In genomic region chr6:156508923-156509322, GRCh38 we compare ENCODE assay signal across 20 cellular contexts.
DNase-seq lines count a peak whose midpoint lies in the region; ATAC-seq and TF ChIP-seq lines count a peak whose summit lies in the region.
"Had no signal": no experiment of that assay in that cellular context is flagged by ENCODE, and none has a peak within 500 bp of the region (broad histone marks: within the 10 kb centered on the region; RNA-seq: fewer than 3 reads in every experiment).

No MANE protein-coding gene starts in this region.

- CTCF ChIA-PET in GM10248 (lab: Yijun Ruan, JAX): no interaction called here

- ATAC-seq in foreskin keratinocyte: peak; percentile 54
- no peak for ATAC-seq in HG03175 (IDR thresholded peaks at IDR 0.05; ENCODE audit: unreplicated experiment)
- no peak for ATAC-seq in HG02759 (IDR thresholded peaks at IDR 0.05; ENCODE audit: unreplicated experiment)
- ATAC-seq: A549, left cardiac atrium, Right ventricle myocardium inferior had no signal

- peaks cover 24% of the 10 kb centered on the region for H3K27me3 ChIP-seq in foreskin keratinocyte

- no peak overlapping the region for H3K27ac ChIP-seq in foreskin keratinocyte
- H3K27ac ChIP-seq: A549 had no signal

- TF ChIP-seq CTCF in foreskin keratinocyte (conservative IDR thresholded peaks at IDR 0.05) (no peak), GM10248 (IDR thresholded peaks at IDR 0.05; ENCODE audit: control extremely low read depth, extremely low read depth, low read depth, missing control alignments) (no peak)

- DNase-seq in NCI-H146 (lab: John Stamatoyannopoulos, UW) (peak; percentile 14), NCI-H146 treated with DMSO at 0.1 percent for 48 hours (lab: John Stamatoyannopoulos, UW; ENCODE audit: unreplicated experiment) (no peak), GDM1 (lab: John Stamatoyannopoulos, UW) (peak; percentile 9), MV-4-11 (lab: John Stamatoyannopoulos, UW) (peak; percentile 26), foreskin keratinocyte (peak in 1 of 2 donors; percentile 3), GM10248 (ENCODE audit: extremely low spot score) (no peak)
- DNase-seq: activated CD4-positive, alpha-beta T cell treated with anti-CD3 and anti-CD28 coated beads for 4 hours; activated T-cell treated with anti-CD3 and anti-CD28 coated beads, Interleukin-2, amount 50 U/mL, for 24 hours; central memory CD4-positive, alpha-beta T cell; DND-41; effector memory CD4-positive, alpha-beta T cell; hippocampal formation; left cardiac atrium; NCI-H1048; NCI-H2171 treated with DMSO at 0.1 percent for 48 hours; NCI-H82 had no signal

- H3K4me1 ChIP-seq in foreskin keratinocyte: no peaks in the 10 kb centered on the region
- H3K4me1 ChIP-seq: A549 had no signal

- POLR2A ChIA-PET in GM10248 (lab: Yijun Ruan, JAX): no interaction called here

Comparison
In these comparisons a context has a peak if more than half of its experiments do, and no peak if none do; other contexts are left out.
1. DNase-seq: peak in NCI-H146 (single experiment), GDM1 (single experiment) and MV-4-11 (single experiment); none in NCI-H146 treated with DMSO at 0.1 percent for 48 hours (single experiment) and GM10248 (single experiment).